Comparison of ENCODE assay signal across 8 cellular contexts in the genomic region with DNA sequence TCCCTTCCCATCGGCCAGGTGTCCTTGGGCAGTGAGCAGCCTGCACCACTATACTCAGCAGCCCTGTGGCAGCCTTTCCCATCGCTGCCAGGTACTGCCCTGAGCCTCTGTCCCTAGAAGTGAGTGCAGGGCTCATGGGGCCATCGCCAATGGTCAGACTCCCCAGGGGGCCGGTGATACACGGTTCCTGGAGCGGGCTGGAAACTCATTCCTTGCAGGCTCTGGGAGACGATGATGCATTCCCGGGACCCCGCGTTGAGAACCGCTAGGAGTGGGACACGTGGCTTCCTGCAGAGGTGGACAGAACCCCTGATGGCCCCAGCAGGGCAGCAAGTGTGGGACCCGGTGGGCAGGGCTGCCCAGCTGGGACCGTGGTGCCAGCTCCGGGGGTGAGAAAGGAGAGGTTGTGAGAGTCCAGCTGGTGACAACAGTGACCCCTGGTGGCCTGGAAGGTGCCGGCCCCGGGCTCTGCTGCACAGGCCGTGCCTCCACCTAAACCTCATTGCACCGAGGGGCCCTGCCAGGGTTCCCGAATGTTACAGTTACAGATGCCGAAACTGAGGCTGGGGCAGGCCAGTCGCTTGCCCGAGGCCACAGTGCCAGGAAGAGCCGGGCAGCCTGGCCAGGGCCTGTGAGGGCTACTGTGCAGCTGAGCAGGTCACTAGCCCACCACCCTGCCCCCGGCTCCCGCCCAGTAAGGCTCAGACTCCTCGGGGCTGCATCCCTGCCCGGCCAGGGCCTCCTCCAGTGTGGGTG. TPM values are rescaled to one million over a fixed set of nuclear protein-coding genes. Genes with fewer than 3 reads are reported as not detected.
DNase-seq lines count a peak whose midpoint lies in the region; ATAC-seq and TF ChIP-seq lines count a peak whose summit lies in the region.

No MANE protein-coding gene starts in this region.

- H3K36me3 Mint-ChIP-seq in neural crest cell (ENCODE audit: low read depth), result peaks cover 4% of the 10 kb centered on the region

- no peak overlapping the region for H3K27ac Mint-ChIP-seq in neural crest cell (ENCODE audit: unreplicated experiment)

- TF ChIP-seq CTCF in neural crest cell (conservative IDR thresholded peaks at IDR 0.05), result peak; percentile 90

- peak; percentile 53 for ATAC-seq in HG02798 (IDR thresholded peaks at IDR 0.05; ENCODE audit: poor library complexity, unreplicated experiment)
- ATAC-seq in HG02610 (IDR thresholded peaks at IDR 0.05; ENCODE audit: unreplicated experiment), result no peak

- H3K4me1 Mint-ChIP-seq in neural crest cell, result no peaks in the 10 kb centered on the region

- H3K4me3 Mint-ChIP-seq in neural crest cell, result no peak overlapping the region

- H3K27me3 Mint-ChIP-seq in neural crest cell (ENCODE audit: low read depth), result no peaks in the 10 kb centered on the region

- peaks cover 2% of the 10 kb centered on the region for H3K9me3 Mint-ChIP-seq in neural crest cell

- peak; percentile 43 for DNase-seq in GDM1 (lab: John Stamatoyannopoulos, UW)
- peak; percentile 67 for DNase-seq in OCI-M1 (lab: John Stamatoyannopoulos, UW)
- DNase-seq in activated T-cell treated with anti-CD3 and anti-CD28 coated beads, Interleukin-2, amount 50 U/mL, for 48 hours, result peak; percentile 79 to 84
- peak; percentile 13 for DNase-seq in fibroblast of gingiva (ENCODE audit: low read depth)
- DNase-seq in neural crest cell (ENCODE audit: low read depth, low spot score), result peak; percentile 87
- peak; percentile 81 for DNase-seq in superior temporal gyrus (ENCODE audit: extremely low spot score)

RNA-seq across cellular contexts. Expression of a gene that starts 33.8 kb away (rescaled TPM):
- total RNA-seq in neural crest cell, result 118 and 121 TPM in 2 replicates

Comparison
In these comparisons a context has a peak if more than half of its experiments do, and no peak if none do; other contexts are left out.
1. DNase-seq: peak in every context shown above with its lines; median percentile 87 in neural crest cell; 82 in activated T-cell treated with anti-CD3 and anti-CD28 coated beads, Interleukin-2, amount 50 U/mL, for 48 hours; 81 in superior temporal gyrus; 67 in OCI-M1; 43 in GDM1; 13 in fibroblast of gingiva.